Comparison of ENCODE assay signal across 21 cellular contexts in the genomic region with DNA sequence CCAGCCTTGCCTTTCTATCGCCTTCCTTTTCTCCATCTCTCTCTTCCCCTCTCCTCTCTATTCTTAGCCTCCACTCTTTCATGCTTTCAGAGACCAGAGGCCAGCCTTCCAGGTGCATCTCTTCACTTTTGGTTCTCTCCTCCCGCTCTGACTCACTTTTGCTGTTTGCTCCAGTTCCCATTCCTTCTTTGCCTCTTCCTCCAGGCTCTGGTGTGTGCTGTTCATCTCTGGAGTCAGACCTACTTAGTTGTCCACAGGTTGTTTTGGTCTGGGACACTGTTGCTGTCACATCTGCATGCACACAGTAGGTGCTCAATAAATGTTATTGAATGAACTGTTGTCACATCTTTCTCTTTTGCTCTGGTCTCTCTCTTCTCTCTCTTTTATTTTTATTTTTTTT. TPM values are rescaled to one million over a fixed set of nuclear protein-coding genes. Genes with fewer than 3 reads are reported as not detected.
A peak's percentile ranks its signal among the peaks of the same experiment; 100 is the strongest.
DNase-seq lines count a peak whose midpoint lies in the region; ATAC-seq and TF ChIP-seq lines count a peak whose summit lies in the region.
"Had no signal": no experiment of that assay in that cellular context is flagged by ENCODE, and none has a peak within 500 bp of the region (broad histone marks: within the 10 kb centered on the region; RNA-seq: fewer than 3 reads in every experiment).

No MANE protein-coding gene starts in this region.

- H3K4me1 ChIP-seq in CD4-positive, alpha-beta memory T cell (ENCODE audit: insufficient read depth, low read length) = peaks cover 17% of the 10 kb centered on the region
- H3K4me1 ChIP-seq in lower lobe of right lung = peaks cover 16% of the 10 kb centered on the region
- peaks cover 0 to 32% (median 25%) of the 10 kb centered on the region in 4 donors for H3K4me1 ChIP-seq in sigmoid colon

- TF ChIP-seq EP300 in sigmoid colon (IDR thresholded peaks at IDR 0.05) = no peak

- TF ChIP-seq POLR2A in sigmoid colon (IDR thresholded peaks at IDR 0.05) = no peak

- peaks cover 82% of the 10 kb centered on the region for H3K27me3 Mint-ChIP-seq in T-helper 1 cell treated with Interleukin-12 subunit alpha and Interleukin-12 subunit beta and Interleukin-4 antibody, amounts not matched to agents 30 μg/mL and 1 μg/mL, for 36 hours (ENCODE audit: low read depth)
- peaks cover 56 to 68% of the 10 kb centered on the region in 2 donors for H3K27me3 Mint-ChIP-seq in CD4-positive, alpha-beta memory T cell
- peaks cover 82% of the 10 kb centered on the region for H3K27me3 Mint-ChIP-seq in central memory CD8-positive, alpha-beta T cell
- peaks cover 61 to 74% of the 10 kb centered on the region in 2 donors for H3K27me3 Mint-ChIP-seq in natural killer cell (ENCODE audit: low read depth in 2 of 2)

- H3K36me3 Mint-ChIP-seq in T-helper 1 cell treated with Interleukin-12 subunit alpha and Interleukin-12 subunit beta and Interleukin-4 antibody, amounts not matched to agents 30 μg/mL and 1 μg/mL, for 36 hours (ENCODE audit: low read depth) = no peaks in the 10 kb centered on the region
- no peaks in the 10 kb centered on the region for H3K36me3 Mint-ChIP-seq in CD4-positive, alpha-beta memory T cell
- peaks cover 2% of the 10 kb centered on the region for H3K36me3 Mint-ChIP-seq in central memory CD8-positive, alpha-beta T cell (ENCODE audit: insufficient read depth)
- H3K36me3 Mint-ChIP-seq in natural killer cell = no peaks in the 10 kb centered on the region

- H3K36me3 ChIP-seq in CD4-positive, alpha-beta memory T cell (ENCODE audit: insufficient read depth, low read length) = no peaks in the 10 kb centered on the region
- no peaks in the 10 kb centered on the region for H3K36me3 ChIP-seq in lower lobe of right lung
- no peaks in the 10 kb centered on the region for H3K36me3 ChIP-seq in sigmoid colon
- H3K36me3 ChIP-seq: BLaER1 treated with 17β-estradiol and CSF1 and Interleukin-3, amounts not matched to agents 10 nM and 100 nM; MG63 had no signal

- intact Hi-C loops in CD4-positive, alpha-beta memory T cell (cut with micrococcal nuclease) = loop anchor here (5.0 kb wide), 4 partner anchors 37 to 288 kb away; no protein-coding TSS in a partner anchor
- intact Hi-C loops in natural killer cell (cut with micrococcal nuclease) = no loop called here
- intact Hi-C loops in lower lobe of right lung (cut with DNase I) = no loop called here
- intact Hi-C loops in sigmoid colon (cut with DNase I) = no loop called here

- DNase-seq in T-helper 1 cell = no peak
- DNase-seq in CD4-positive, alpha-beta memory T cell = no peak
- DNase-seq in central memory CD8-positive, alpha-beta T cell (ENCODE audit: low spot score in 2 of 2) = no peak
- no peak for DNase-seq in natural killer cell
- DNase-seq in lower lobe of right lung = no peak
- DNase-seq in sigmoid colon = no peak
- no peak for DNase-seq in HEK293T (ENCODE audit: extremely low spot score)
- DNase-seq: 8988T; Calu3; DND-41; GF-D8; MG63; NCI-H1092 treated with DMSO at 0.1 percent for 48 hours; NCI-H1694; NCI-H345; NCI-H69; NK-92 treated with Interleukin-12 subunit alpha and Interleukin-12 subunit beta, amount 100 ng/mL, for 24 hours had no signal

- H3K27me3 ChIP-seq in CD4-positive, alpha-beta memory T cell (ENCODE audit: insufficient read depth, low read length) = peaks cover 57% of the 10 kb centered on the region
- H3K27me3 ChIP-seq in lower lobe of right lung (ENCODE audit: low read depth) (peaks cover 92% of the 10 kb centered on the region), sigmoid colon (peaks cover 44 to 100% (median 85%) of the 10 kb centered on the region in 3 donors)

- H3K4me1 Mint-ChIP-seq in T-helper 1 cell treated with Interleukin-12 subunit alpha and Interleukin-12 subunit beta and Interleukin-4 antibody, amounts not matched to agents 30 μg/mL and 1 μg/mL, for 36 hours (ENCODE audit: low read depth) = peaks cover 6% of the 10 kb centered on the region
- peaks cover 10 to 26% (median 16%) of the 10 kb centered on the region in 4 donors for H3K4me1 Mint-ChIP-seq in CD4-positive, alpha-beta memory T cell
- peaks cover 13% of the 10 kb centered on the region for H3K4me1 Mint-ChIP-seq in central memory CD8-positive, alpha-beta T cell
- peaks cover 0 to 21% of the 10 kb centered on the region in 2 donors for H3K4me1 Mint-ChIP-seq in natural killer cell

- no peak for ATAC-seq in central memory CD8-positive, alpha-beta T cell (replicated peaks; ENCODE audit: extremely low read depth, poor library complexity, severe bottlenecking)
- ATAC-seq in natural killer cell (no peak), lower lobe of right lung (no peak)

- POLR2A ChIA-PET in CD4-positive, alpha-beta memory T cell (lab: Charles Lee; ENCODE audit: partially characterized antibody) = no interaction called here
- POLR2A ChIA-PET in HEK293T (lab: Yijun Ruan, JAX) = no interaction called here

- H3K9me3 Mint-ChIP-seq in T-helper 1 cell treated with Interleukin-12 subunit alpha and Interleukin-12 subunit beta and Interleukin-4 antibody, amounts not matched to agents 30 μg/mL and 1 μg/mL, for 36 hours = no peaks in the 10 kb centered on the region
- peaks cover 0 to 2% (median 0%) of the 10 kb centered on the region in 8 donors for H3K9me3 Mint-ChIP-seq in CD4-positive, alpha-beta memory T cell
- no peaks in the 10 kb centered on the region for H3K9me3 Mint-ChIP-seq in central memory CD8-positive, alpha-beta T cell
- no peaks in the 10 kb centered on the region for H3K9me3 Mint-ChIP-seq in natural killer cell

- 45 to 50% methylated on average over 2 of the region's 2 CpGs for WGBS in sigmoid colon, 2 donors

- H3K9me3 ChIP-seq in CD4-positive, alpha-beta memory T cell (ENCODE audit: control insufficient read depth in 1 of 2, low read length in 2 of 2) = no peaks in the 10 kb centered on the region
- H3K9me3 ChIP-seq in lower lobe of right lung = no peaks in the 10 kb centered on the region
- H3K9me3 ChIP-seq in sigmoid colon = no peaks in the 10 kb centered on the region
- H3K9me3 ChIP-seq: BLaER1 treated with 17β-estradiol and CSF1 and Interleukin-3, amounts not matched to agents 10 nM and 100 nM; MG63 had no signal

- no peak overlapping the region for H3K27ac ChIP-seq in CD4-positive, alpha-beta memory T cell (ENCODE audit: low read depth, low read length)
- H3K27ac ChIP-seq in lower lobe of right lung = no peak overlapping the region
- no peak overlapping the region for H3K27ac ChIP-seq in sigmoid colon
- H3K27ac ChIP-seq: BLaER1 treated with 17β-estradiol and CSF1 and Interleukin-3, amounts not matched to agents 10 nM and 100 nM; RWPE1 had no signal

- CTCF ChIA-PET in CD4-positive, alpha-beta memory T cell (lab: Charles Lee; ENCODE audit: partially characterized antibody) = no interaction called here
- CTCF ChIA-PET in HEK293T (lab: Yijun Ruan, JAX) = no interaction called here

- H3K4me3 ChIP-seq in CD4-positive, alpha-beta memory T cell (ENCODE audit: low read length in 2 of 2) = no peak overlapping the region
- H3K4me3 ChIP-seq in lower lobe of right lung (no peak overlapping the region), sigmoid colon (no peak overlapping the region)
- H3K4me3 ChIP-seq: BLaER1 treated with 17β-estradiol and CSF1 and Interleukin-3, amounts not matched to agents 10 nM and 100 nM; MG63 had no signal

- no peak overlapping the region for H3K27ac Mint-ChIP-seq in T-helper 1 cell treated with Interleukin-12 subunit alpha and Interleukin-12 subunit beta and Interleukin-4 antibody, amounts not matched to agents 30 μg/mL and 1 μg/mL, for 36 hours
- H3K27ac Mint-ChIP-seq in CD4-positive, alpha-beta memory T cell = peak overlapping the region in 2 of 7 donors; percentile 7 to 26
- H3K27ac Mint-ChIP-seq in central memory CD8-positive, alpha-beta T cell (ENCODE audit: low read depth) = no peak overlapping the region
- no peak overlapping the region for H3K27ac Mint-ChIP-seq in natural killer cell

- peak overlapping the region; percentile 6 for H3K4me3 Mint-ChIP-seq in T-helper 1 cell treated with Interleukin-12 subunit alpha and Interleukin-12 subunit beta and Interleukin-4 antibody, amounts not matched to agents 30 μg/mL and 1 μg/mL, for 36 hours
- H3K4me3 Mint-ChIP-seq in CD4-positive, alpha-beta memory T cell = peak overlapping the region in 7 of 8 donors; percentile 35 to 77 (median 65)
- H3K4me3 Mint-ChIP-seq in central memory CD8-positive, alpha-beta T cell = peak overlapping the region; percentile 16
- H3K4me3 Mint-ChIP-seq in natural killer cell = peak overlapping the region; percentile 42

- no peak for TF ChIP-seq CTCF in natural killer cell (IDR thresholded peaks at IDR 0.05)
- TF ChIP-seq CTCF in lower lobe of right lung (IDR thresholded peaks at IDR 0.05) = no peak
- TF ChIP-seq CTCF in sigmoid colon (IDR thresholded peaks at IDR 0.05) = no peak

TF ChIP-seq in HEK293T, 16 proteins besides CTCF, POLR2A, EP300 and RAD21:
- TF ChIP-seq FOXA1 (IDR thresholded peaks at IDR 0.05) = no peak
- TF ChIP-seq L3MBTL2 (conservative IDR thresholded peaks at IDR 0.05) = no peak
- no peak for TF ChIP-seq BHLHE40 (IDR thresholded peaks at IDR 0.05; ENCODE audit: borderline replicate concordance)
- TF ChIP-seq SP1 (IDR thresholded peaks at IDR 0.05) = no peak

RNA-seq across cellular contexts. Expression of gene CDH22, which starts 1.6 kb away (rescaled TPM):
- not detected for total RNA-seq in CD4-positive, alpha-beta memory T cell
- polyA plus RNA-seq in CD4-positive, alpha-beta memory T cell = not detected
- total RNA-seq in natural killer cell (not detected), lower lobe of right lung (0.35 TPM), sigmoid colon (under 1 TPM in 2 of 4 donors, not detected in 2; 0.41 to 0.55 TPM)
- polyA plus RNA-seq in sigmoid colon = under 1 TPM in 1 of 3 donors, not detected in 2; 0.06 TPM
- total RNA-seq: Calu3, H4 had no signal

Comparison
In these comparisons a context has a peak if more than half of its experiments do, and no peak if none do; other contexts are left out.
1. H3K4me3 Mint-ChIP-seq: peak in every context shown above with its lines; median percentile 65 in CD4-positive, alpha-beta memory T cell; 42 in natural killer cell; 16 in central memory CD8-positive, alpha-beta T cell; 6 in T-helper 1 cell treated with Interleukin-12 subunit alpha and Interleukin-12 subunit beta and Interleukin-4 antibody, amounts not matched to agents 30 μg/mL and 1 μg/mL, for 36 hours.